ENCODE assay signal across 7 cellular contexts in genomic region chr2:19465965-19466364, GRCh38.
"Had no signal": no experiment of that assay in that cellular context is flagged by ENCODE, and none has a peak within 500 bp of the region (broad histone marks: within the 10 kb centered on the region; RNA-seq: fewer than 3 reads in every experiment).

No MANE protein-coding gene starts in this region.

- H3K4me3 Mint-ChIP-seq: IgD-negative memory B cell had no signal

- H3K27ac ChIP-seq: HL-60 had no signal

- ATAC-seq: HepG2, K562 had no signal

- DNase-seq: IMR-90, KBM-7, KG1 had no signal

- H3K4me1 Mint-ChIP-seq: IgD-negative memory B cell had no signal

- H3K4me3 ChIP-seq: K562 had no signal

- H3K36me3 Mint-ChIP-seq: IgD-negative memory B cell had no signal
